ENCODE assay signal across 19 cellular contexts in genomic region chr3:138254199-138254598, GRCh38.
A peak's percentile ranks its signal among the peaks of the same experiment; 100 is the strongest.
DNase-seq lines count a peak whose midpoint lies in the region; ATAC-seq and TF ChIP-seq lines count a peak whose summit lies in the region.
"Had no signal": no experiment of that assay in that cellular context is flagged by ENCODE, and none has a peak within 500 bp of the region (broad histone marks: within the 10 kb centered on the region; RNA-seq: fewer than 3 reads in every experiment).

No MANE protein-coding gene starts in this region.

- H3K4me3 Mint-ChIP-seq in activated naive CD8-positive, alpha-beta T cell treated with anti-CD3 and anti-CD28 coated beads, Interleukin-2, amount 50 U/mL, for 24 hours = no peak overlapping the region
- no peak overlapping the region for H3K4me3 Mint-ChIP-seq in activated naive CD8-positive, alpha-beta T cell treated with anti-CD3 and anti-CD28 coated beads for 36 hours
- H3K4me3 Mint-ChIP-seq: CD4-positive, alpha-beta memory T cell had no signal

- H3K4me1 Mint-ChIP-seq in activated naive CD8-positive, alpha-beta T cell treated with anti-CD3 and anti-CD28 coated beads, Interleukin-2, amount 50 U/mL, for 24 hours = peaks cover 7% of the 10 kb centered on the region
- peaks cover 11% of the 10 kb centered on the region for H3K4me1 Mint-ChIP-seq in activated naive CD8-positive, alpha-beta T cell treated with anti-CD3 and anti-CD28 coated beads for 36 hours

- peak overlapping the region; percentile 15 for H3K27ac Mint-ChIP-seq in activated naive CD8-positive, alpha-beta T cell treated with anti-CD3 and anti-CD28 coated beads, Interleukin-2, amount 50 U/mL, for 24 hours
- no peak overlapping the region for H3K27ac Mint-ChIP-seq in activated naive CD8-positive, alpha-beta T cell treated with anti-CD3 and anti-CD28 coated beads for 36 hours

- intact Hi-C loops in heart right ventricle (cut with DNase I) = loop anchor here in 1 of 10 donors (10.0 kb wide), 1 partner anchor 1121 kb away; no protein-coding TSS in a partner anchor

- H4K91ac ChIP-seq in trophoblast cell (ENCODE audit: low read depth, low read length) = no peak overlapping the region

- H2BK120ac ChIP-seq in trophoblast cell (ENCODE audit: insufficient read depth, low read length, poor library complexity) = no peak overlapping the region

- H3K4me1 ChIP-seq in RWPE2 (ENCODE audit: insufficient read depth, poor library complexity, severe bottlenecking) = peaks cover 18% of the 10 kb centered on the region
- H3K4me1 ChIP-seq in trophoblast cell (ENCODE audit: control insufficient read depth in 1 of 2, insufficient read depth in 2 of 2, low read length in 2 of 2) = no peaks in the 10 kb centered on the region
- no peaks in the 10 kb centered on the region for H3K4me1 ChIP-seq in heart right ventricle
- H3K4me1 ChIP-seq: BLaER1 had no signal

- TF ChIP-seq CTCF in RWPE2 (IDR thresholded peaks at IDR 0.05; ENCODE audit: poor library complexity, severe bottlenecking) (no peak), epithelial cell of proximal tubule (conservative IDR thresholded peaks at IDR 0.05; ENCODE audit: low read depth, low read length) (no peak), heart right ventricle (IDR thresholded peaks at IDR 0.05) (no peak)

- ATAC-seq in activated naive CD8-positive, alpha-beta T cell treated with anti-CD3 and anti-CD28 coated beads, Interleukin-2, amount 50 U/mL, for 24 hours = no peak
- ATAC-seq in RWPE2 (ENCODE audit: low read depth) (peak; percentile 82), heart right ventricle (no peak)
- ATAC-seq: A549 had no signal

- no peak overlapping the region for H3K9ac ChIP-seq in trophoblast cell (ENCODE audit: low read length)
- H3K9ac ChIP-seq: BLaER1 had no signal

- no peak overlapping the region for H3K4ac ChIP-seq in trophoblast cell (ENCODE audit: low read depth, low read length)

- H4K12ac ChIP-seq in trophoblast cell (ENCODE audit: low read depth, low read length) = no peak overlapping the region

- no peak for DNase-seq in activated naive CD8-positive, alpha-beta T cell treated with anti-CD3 and anti-CD28 coated beads, Interleukin-2, amount 50 U/mL, for 24 hours
- no peak for DNase-seq in activated naive CD8-positive, alpha-beta T cell treated with anti-CD3 and anti-CD28 coated beads for 36 hours
- DNase-seq in RWPE2 (ENCODE audit: low spot score) = no peak
- peak; percentile 25 for DNase-seq in epithelial cell of proximal tubule (ENCODE audit: low read depth)
- peak; percentile 25 to 54 for DNase-seq in trophoblast cell
- no peak for DNase-seq in GOT3 (lab: John Stamatoyannopoulos, UW)
- no peak for DNase-seq in stimulated activated CD4-positive, alpha-beta T cell treated with anti-CD3 and anti-CD28 coated beads, Interleukin-2, amount 100 ng/mL, for 48 hours
- DNase-seq in heart right ventricle = no peak
- DNase-seq: CD4-positive, alpha-beta memory T cell; DMS79 treated with DMSO at 0.1 percent for 48 hours; NCI-H1092 treated with DMSO at 0.1 percent for 48 hours; NCI-H1694; NCI-H2081 treated with DMSO at 0.1 percent for 48 hours; NCI-H748 treated with DMSO at 0.1 percent for 48 hours; NK-92 treated with Interleukin-12 subunit alpha and Interleukin-12 subunit beta, amount 100 ng/mL, for 24 hours; OCI-M1; SIG-M5 had no signal

- H3K23ac ChIP-seq in trophoblast cell (ENCODE audit: low read length) = no peak overlapping the region

- H3K27me3 Mint-ChIP-seq in activated naive CD8-positive, alpha-beta T cell treated with anti-CD3 and anti-CD28 coated beads, Interleukin-2, amount 50 U/mL, for 24 hours = no peaks in the 10 kb centered on the region
- H3K27me3 Mint-ChIP-seq in activated naive CD8-positive, alpha-beta T cell treated with anti-CD3 and anti-CD28 coated beads for 36 hours = no peaks in the 10 kb centered on the region
- H3K27me3 Mint-ChIP-seq: CD4-positive, alpha-beta memory T cell had no signal

- WGBS in trophoblast cell (ENCODE audit: extremely low coverage, insufficient coverage, insufficient read length) = no CpG with 5 or more reads among the region's 1 CpG
- WGBS in heart right ventricle, 2 donors = 72 to 88% methylated on average over 1 of the region's 1 CpG

- H2BK12ac ChIP-seq in trophoblast cell (ENCODE audit: low read length) = no peak overlapping the region

- H2AFZ ChIP-seq in trophoblast cell (ENCODE audit: insufficient read depth, low read length, poor library complexity) = no peak overlapping the region

- no peaks in the 10 kb centered on the region for H3K79me1 ChIP-seq in trophoblast cell (ENCODE audit: low read length)

- no peak overlapping the region for H3K18ac ChIP-seq in trophoblast cell (ENCODE audit: low read length)

- H3K14ac ChIP-seq in trophoblast cell (ENCODE audit: low read length) = no peak overlapping the region

- H2AK5ac ChIP-seq in trophoblast cell (ENCODE audit: low read length) = no peak overlapping the region

- H3K9me3 Mint-ChIP-seq in activated naive CD8-positive, alpha-beta T cell treated with anti-CD3 and anti-CD28 coated beads, Interleukin-2, amount 50 U/mL, for 24 hours = no peaks in the 10 kb centered on the region
- no peaks in the 10 kb centered on the region for H3K9me3 Mint-ChIP-seq in activated naive CD8-positive, alpha-beta T cell treated with anti-CD3 and anti-CD28 coated beads for 36 hours

- no peaks in the 10 kb centered on the region for H3K79me2 ChIP-seq in trophoblast cell (ENCODE audit: control insufficient read depth, insufficient read depth, low read length, poor library complexity)

- H3K9me3 ChIP-seq in RWPE2 (ENCODE audit: severe bottlenecking) = no peaks in the 10 kb centered on the region
- H3K9me3 ChIP-seq in trophoblast cell (ENCODE audit: insufficient read depth, low read depth, low read length) = peaks cover 1% of the 10 kb centered on the region
- H3K9me3 ChIP-seq in heart right ventricle = no peaks in the 10 kb centered on the region
- H3K9me3 ChIP-seq: A549, BLaER1 had no signal

- H3K36me3 ChIP-seq in RWPE2 (ENCODE audit: low read depth) (peaks cover 5% of the 10 kb centered on the region), trophoblast cell (ENCODE audit: control insufficient read depth in 1 of 2, insufficient read depth in 2 of 2, low read length in 2 of 2) (peaks cover 0 to 2% of the 10 kb centered on the region in 2 experiments), heart right ventricle (peaks cover 0 to 29% (median 0%) of the 10 kb centered on the region in 9 donors)

- H3K36me3 Mint-ChIP-seq in activated naive CD8-positive, alpha-beta T cell treated with anti-CD3 and anti-CD28 coated beads, Interleukin-2, amount 50 U/mL, for 24 hours (ENCODE audit: low read depth) = peaks cover 9% of the 10 kb centered on the region
- H3K36me3 Mint-ChIP-seq in activated naive CD8-positive, alpha-beta T cell treated with anti-CD3 and anti-CD28 coated beads for 36 hours = peaks cover 13% of the 10 kb centered on the region

- H3K27ac ChIP-seq in RWPE2 (ENCODE audit: poor library complexity, severe bottlenecking) = peak overlapping the region; percentile 41
- no peak overlapping the region for H3K27ac ChIP-seq in trophoblast cell (ENCODE audit: low read depth, low read length)
- H3K27ac ChIP-seq in heart right ventricle = no peak overlapping the region
- H3K27ac ChIP-seq: A549, BLaER1 had no signal

- no peak overlapping the region for H2BK5ac ChIP-seq in trophoblast cell (ENCODE audit: low read depth, low read length, poor library complexity)

- H3K27me3 ChIP-seq in RWPE2 (ENCODE audit: insufficient read depth, poor library complexity, severe bottlenecking) = no peaks in the 10 kb centered on the region
- H3K27me3 ChIP-seq in trophoblast cell (ENCODE audit: insufficient read depth, low read length) = no peaks in the 10 kb centered on the region
- H3K27me3 ChIP-seq in heart right ventricle = no peaks in the 10 kb centered on the region
- H3K27me3 ChIP-seq: BLaER1 had no signal

- H3K4me3 ChIP-seq in RWPE2 (ENCODE audit: severe bottlenecking) (no peak overlapping the region), epithelial cell of proximal tubule (ENCODE audit: low read depth, low read length) (no peak overlapping the region), trophoblast cell (ENCODE audit: low read depth, low read length) (no peak overlapping the region), heart right ventricle (no peak overlapping the region)
- H3K4me3 ChIP-seq: A549, BLaER1 had no signal

- H4K8ac ChIP-seq in trophoblast cell (ENCODE audit: low read depth, low read length) = no peak overlapping the region

- no peak overlapping the region for H3K4me2 ChIP-seq in trophoblast cell (ENCODE audit: low read length)
- H3K4me2 ChIP-seq: A549, BLaER1 had no signal

Comparison
In these comparisons a context has a peak if more than half of its experiments do, and no peak if none do; other contexts are left out.
1. DNase-seq: peak in epithelial cell of proximal tubule (single experiment) and trophoblast cell (2 of 2); none in activated naive CD8-positive, alpha-beta T cell treated with anti-CD3 and anti-CD28 coated beads, Interleukin-2, amount 50 U/mL, for 24 hours (single experiment), activated naive CD8-positive, alpha-beta T cell treated with anti-CD3 and anti-CD28 coated beads for 36 hours (single experiment), RWPE2 (single experiment), GOT3 (single experiment), stimulated activated CD4-positive, alpha-beta T cell treated with anti-CD3 and anti-CD28 coated beads, Interleukin-2, amount 100 ng/mL, for 48 hours (0 of 2) and heart right ventricle (0 of 2).